In genomic region chr12:94969424-94969823, GRCh38 we compare ENCODE assay signal across 23 cellular contexts. TPM values are rescaled to one million over a fixed set of nuclear protein-coding genes. Genes with fewer than 3 reads are reported as not detected.
DNase-seq lines count a peak whose midpoint lies in the region; ATAC-seq and TF ChIP-seq lines count a peak whose summit lies in the region.
"Had no signal": no experiment of that assay in that cellular context is flagged by ENCODE, and none has a peak within 500 bp of the region (broad histone marks: within the 10 kb centered on the region; RNA-seq: fewer than 3 reads in every experiment).

No MANE protein-coding gene starts in this region.

- no peaks in the 10 kb centered on the region for H3K9me2 ChIP-seq in OCI-LY7 (ENCODE audit: insufficient read depth, low read length)

- no peaks in the 10 kb centered on the region for H3K36me3 ChIP-seq in GM06990 (ENCODE audit: control insufficient read depth, insufficient read depth, low read length)
- peaks cover 22% of the 10 kb centered on the region for H3K36me3 ChIP-seq in OCI-LY7 (ENCODE audit: insufficient read depth, low read length)

- CTCF ChIA-PET in OCI-LY7 (lab: Charles Lee; ENCODE audit: unreplicated experiment), result interaction anchor here (0.6 kb wide), 1 partner anchor 12 kb away, joined by 3 read pairs; no protein-coding TSS in a partner anchor

- no peaks in the 10 kb centered on the region; the same call in 1 of the 2 replicates for H3K79me2 ChIP-seq in OCI-LY7 (ENCODE audit: insufficient read depth, low read depth, low read length)

- no peak overlapping the region for H3K27ac Mint-ChIP-seq in activated T-helper 1 cell treated with anti-CD3 and anti-CD28 coated beads, Interleukin-12 subunit alpha, Interleukin-12 subunit beta, Interleukin-2, Interleukin-4 antibody, amounts not matched to agents 30 ng/mL and 10 ng/mL and 1 ng/mL, durations not matched to agents 14 hours and 24 hours and 36 hours
- H3K27ac Mint-ChIP-seq: activated naive CD8-positive, alpha-beta T cell treated with anti-CD3 and anti-CD28 coated beads for 36 hours; CD8-positive, alpha-beta T cell; HFFc6 had no signal

- BruUV-seq in OCI-LY7 (replicated peaks; lab: Mats Ljungman, UMichigan), result no TSS peak

- no peaks in the 10 kb centered on the region for H4K20me1 ChIP-seq in OCI-LY7 (ENCODE audit: insufficient read depth, low read length)

- DNase-seq in GM06990 (ENCODE audit: extremely low read depth, insufficient read length) (peak; percentile 16), OCI-LY7 (ENCODE audit: low spot score) (peak; percentile 66)
- DNase-seq in activated T-helper 1 cell treated with anti-CD3 and anti-CD28 coated beads, Interleukin-12 subunit alpha, Interleukin-12 subunit beta, Interleukin-2, Interleukin-4 antibody, amounts not matched to agents 30 ng/mL and 10 ng/mL and 1 ng/mL, durations not matched to agents 14 hours and 24 hours and 36 hours (ENCODE audit: low spot score), result no peak
- DNase-seq in activated CD4-positive, CD25-positive, alpha-beta regulatory T cell (lab: John Stamatoyannopoulos, UW), result no peak
- DNase-seq: activated CD4-positive, alpha-beta T cell treated with anti-CD3 and anti-CD28 coated beads, Interleukin-2, amount 50 U/mL, for 48 hours; activated naive CD8-positive, alpha-beta T cell treated with anti-CD3 and anti-CD28 coated beads for 36 hours; activated T-cell treated with anti-CD3 and anti-CD28 coated beads, Interleukin-2, amount 50 U/mL, for 4 hours; CD8-positive, alpha-beta T cell; dermis blood vessel endothelial cell; HFFc6; left lung; NCI-H1105; NCI-H526 treated with DMSO at 0.1 percent for 48 hours; stimulated activated CD4-positive, alpha-beta T cell treated with anti-CD3 and anti-CD28 coated beads, Interleukin-2, amount 100 ng/mL, for 48 hours; SW 1271 had no signal

- no peaks in the 10 kb centered on the region for H3K9me3 Mint-ChIP-seq in activated T-helper 1 cell treated with anti-CD3 and anti-CD28 coated beads, Interleukin-12 subunit alpha, Interleukin-12 subunit beta, Interleukin-2, Interleukin-4 antibody, amounts not matched to agents 30 ng/mL and 10 ng/mL and 1 ng/mL, durations not matched to agents 14 hours and 24 hours and 36 hours
- H3K9me3 Mint-ChIP-seq: activated naive CD8-positive, alpha-beta T cell treated with anti-CD3 and anti-CD28 coated beads for 36 hours; activated T-cell treated with anti-CD3 and anti-CD28 coated beads, Interleukin-2, amount 50 U/mL, for 4 hours; CD8-positive, alpha-beta T cell; HFFc6 had no signal

- H2AFZ ChIP-seq in OCI-LY7 (ENCODE audit: low read length), result no peak overlapping the region

- peaks cover 64% of the 10 kb centered on the region for H3K4me1 ChIP-seq in OCI-LY7 (ENCODE audit: insufficient read depth, low read length, poor library complexity, severe bottlenecking)
- H3K4me1 ChIP-seq: gastroesophageal sphincter, left lung, suprapubic skin had no signal

- H3K4me3 ChIP-seq in GM06990 (replicated peaks; ENCODE audit: low read depth, low read length), result no peak overlapping the region
- H3K4me3 ChIP-seq in OCI-LY7 (ENCODE audit: low read depth, low read length, poor library complexity, severe bottlenecking), result peak overlapping the region; percentile 25
- H3K4me3 ChIP-seq: gastroesophageal sphincter, left lung, suprapubic skin had no signal

- intact Hi-C loops in OCI-LY7 (cut with micrococcal nuclease; ENCODE audit: unreplicated experiment), result no loop called here
- intact Hi-C loops in activated T-helper 1 cell treated with anti-CD3 and anti-CD28 coated beads, Interleukin-12 subunit alpha, Interleukin-12 subunit beta, Interleukin-2, Interleukin-4 antibody, amounts not matched to agents 30 ng/mL and 10 ng/mL and 1 ng/mL, durations not matched to agents 14 hours and 24 hours and 36 hours (cut with micrococcal nuclease), result no loop called here

- no peak overlapping the region for H3K4me3 Mint-ChIP-seq in activated T-helper 1 cell treated with anti-CD3 and anti-CD28 coated beads, Interleukin-12 subunit alpha, Interleukin-12 subunit beta, Interleukin-2, Interleukin-4 antibody, amounts not matched to agents 30 ng/mL and 10 ng/mL and 1 ng/mL, durations not matched to agents 14 hours and 24 hours and 36 hours
- H3K4me3 Mint-ChIP-seq: activated naive CD8-positive, alpha-beta T cell treated with anti-CD3 and anti-CD28 coated beads for 36 hours; activated T-cell treated with anti-CD3 and anti-CD28 coated beads, Interleukin-2, amount 50 U/mL, for 4 hours; CD8-positive, alpha-beta T cell; HFFc6 had no signal

- H3K4me1 Mint-ChIP-seq in activated T-helper 1 cell treated with anti-CD3 and anti-CD28 coated beads, Interleukin-12 subunit alpha, Interleukin-12 subunit beta, Interleukin-2, Interleukin-4 antibody, amounts not matched to agents 30 ng/mL and 10 ng/mL and 1 ng/mL, durations not matched to agents 14 hours and 24 hours and 36 hours (ENCODE audit: low read depth), result peaks cover 3% of the 10 kb centered on the region
- H3K4me1 Mint-ChIP-seq: activated naive CD8-positive, alpha-beta T cell treated with anti-CD3 and anti-CD28 coated beads for 36 hours had no signal

- no peaks in the 10 kb centered on the region for H3K27me3 ChIP-seq in GM06990 (replicated peaks; ENCODE audit: control insufficient read depth, insufficient read depth, low read length)
- H3K27me3 ChIP-seq: gastroesophageal sphincter, left lung, suprapubic skin had no signal

- peaks cover 14% of the 10 kb centered on the region for H3K36me3 Mint-ChIP-seq in activated T-helper 1 cell treated with anti-CD3 and anti-CD28 coated beads, Interleukin-12 subunit alpha, Interleukin-12 subunit beta, Interleukin-2, Interleukin-4 antibody, amounts not matched to agents 30 ng/mL and 10 ng/mL and 1 ng/mL, durations not matched to agents 14 hours and 24 hours and 36 hours (ENCODE audit: low read depth)

- TF ChIP-seq CTCF in GM06990 (IDR thresholded peaks at IDR 0.05; ENCODE audit: insufficient read depth, low read length, poor library complexity, severe bottlenecking), result no peak
- no peak for TF ChIP-seq CTCF in OCI-LY7 (conservative IDR thresholded peaks at IDR 0.05; ENCODE audit: low read length)

- H3K4me2 ChIP-seq in OCI-LY7 (ENCODE audit: low read length), result peak overlapping the region; percentile 72

- ATAC-seq in GM18858 (IDR thresholded peaks at IDR 0.05; ENCODE audit: unreplicated experiment) (peak; percentile 71), HG02852 (IDR thresholded peaks at IDR 0.05; ENCODE audit: unreplicated experiment) (peak; percentile 54), HG03108 (IDR thresholded peaks at IDR 0.05; ENCODE audit: unreplicated experiment) (no peak), GM21737 (IDR thresholded peaks at IDR 0.05; ENCODE audit: unreplicated experiment) (no peak)
- ATAC-seq: activated T-cell treated with anti-CD3 and anti-CD28 coated beads, Interleukin-2, amount 50 U/mL, for 4 hours; CD8-positive, alpha-beta T cell; gastroesophageal sphincter; left lung had no signal

- POLR2A ChIA-PET in OCI-LY7 (lab: Charles Lee), result interaction anchor here (0.6 to 3.4 kb wide), 10 partner anchors 8 to 649 kb away, joined by 3 to 13 read pairs (median 4); no protein-coding TSS in a partner anchor

- H3K27me3 Mint-ChIP-seq in activated T-helper 1 cell treated with anti-CD3 and anti-CD28 coated beads, Interleukin-12 subunit alpha, Interleukin-12 subunit beta, Interleukin-2, Interleukin-4 antibody, amounts not matched to agents 30 ng/mL and 10 ng/mL and 1 ng/mL, durations not matched to agents 14 hours and 24 hours and 36 hours (ENCODE audit: insufficient read depth), result no peaks in the 10 kb centered on the region
- H3K27me3 Mint-ChIP-seq: activated naive CD8-positive, alpha-beta T cell treated with anti-CD3 and anti-CD28 coated beads for 36 hours; IgD-negative memory B cell had no signal

- H3K9me3 ChIP-seq in OCI-LY7 (ENCODE audit: low read length), result no peaks in the 10 kb centered on the region
- H3K9me3 ChIP-seq: gastroesophageal sphincter, left lung, suprapubic skin had no signal

- peak overlapping the region; percentile 65 for H3K27ac ChIP-seq in OCI-LY7 (ENCODE audit: low read depth, low read length, poor library complexity, severe bottlenecking)
- H3K27ac ChIP-seq: epithelial cell of prostate, gastroesophageal sphincter, left lung, suprapubic skin had no signal

RNA-seq across cellular contexts. Expression of gene NDUFA12, which starts 34.1 kb away (rescaled TPM):
- 109 and 127 TPM in 2 replicates for total RNA-seq in OCI-LY7 (2014; rRNA removed; shearing (Covaris generic))
- 147 TPM in 2 replicates for total RNA-seq in OCI-LY7 (2022)
- 113 TPM in 2 replicates for total RNA-seq in activated T-helper 1 cell treated with anti-CD3 and anti-CD28 coated beads, Interleukin-12 subunit alpha, Interleukin-12 subunit beta, Interleukin-2, Interleukin-4 antibody, amounts not matched to agents 30 ng/mL and 10 ng/mL and 1 ng/mL, durations not matched to agents 14 hours and 24 hours and 36 hours

Comparison
In these comparisons a context has a peak if more than half of its experiments do, and no peak if none do; other contexts are left out.
1. DNase-seq: peak in GM06990 (single experiment) and OCI-LY7 (single experiment); none in activated T-helper 1 cell treated with anti-CD3 and anti-CD28 coated beads, Interleukin-12 subunit alpha, Interleukin-12 subunit beta, Interleukin-2, Interleukin-4 antibody, amounts not matched to agents 30 ng/mL and 10 ng/mL and 1 ng/mL, durations not matched to agents 14 hours and 24 hours and 36 hours (single experiment) and activated CD4-positive, CD25-positive, alpha-beta regulatory T cell (0 of 4).
2. ATAC-seq: peak in GM18858 (single experiment) and HG02852 (single experiment); none in HG03108 (single experiment) and GM21737 (single experiment).